24 cellular contexts compared by ENCODE assay signal in the genomic region with DNA sequence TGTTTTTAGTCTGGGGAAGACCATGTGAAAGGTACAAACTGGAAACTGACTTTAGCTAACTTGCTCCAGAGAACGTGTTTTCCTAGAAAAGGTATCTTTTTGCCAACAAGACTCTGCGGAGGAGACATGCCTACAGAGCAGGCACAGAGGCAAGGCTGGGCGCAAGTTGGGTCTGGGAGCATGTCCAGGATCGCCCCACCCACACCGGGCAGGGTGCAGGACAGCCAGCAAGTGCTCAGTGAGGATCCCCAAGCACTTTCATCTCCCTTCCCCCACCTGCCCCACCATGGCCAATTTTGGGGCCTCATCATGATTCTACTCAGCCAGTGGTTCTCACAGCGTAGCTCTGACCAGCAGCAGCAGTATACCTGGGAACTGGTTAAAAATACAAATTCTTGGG. TPM values are rescaled to one million over a fixed set of nuclear protein-coding genes. Genes with fewer than 3 reads are reported as not detected.
"Had no signal": no experiment of that assay in that cellular context is flagged by ENCODE, and none has a peak within 500 bp of the region (broad histone marks: within the 10 kb centered on the region; RNA-seq: fewer than 3 reads in every experiment).

No MANE protein-coding gene starts in this region.

- H3K4me1 Mint-ChIP-seq: nephron progenitor cell had no signal

- H3K4me1 ChIP-seq: lower lobe of right lung, sigmoid colon had no signal

- H3K27ac ChIP-seq: esophagus squamous epithelium, gastroesophageal sphincter, hepatocyte, lower lobe of right lung, psoas muscle, sigmoid colon, skin epidermis had no signal

- H3K27me3 ChIP-seq: esophagus squamous epithelium, gastroesophageal sphincter, hepatocyte, sigmoid colon had no signal

- H3K27ac Mint-ChIP-seq: dendritic cell treated with granulocyte-macrophage colony-stimulating factor and Interleukin-4, amounts not matched to agents 40 ng/mL and 50 ng/mL, for 4 days; nephron progenitor cell had no signal

- ATAC-seq: gastroesophageal sphincter; left colon; lower lobe of right lung; naive thymus-derived CD4-positive, alpha-beta T cell had no signal

- H3K4me3 ChIP-seq: esophagus squamous epithelium, gastroesophageal sphincter, hepatocyte, lower lobe of right lung, psoas muscle, sigmoid colon, skin epidermis had no signal

- H3K9me3 Mint-ChIP-seq: dendritic cell treated with granulocyte-macrophage colony-stimulating factor and Interleukin-4, amounts not matched to agents 40 ng/mL and 50 ng/mL, for 4 days; naive thymus-derived CD4-positive, alpha-beta T cell; nephron progenitor cell had no signal

- H3K27me3 Mint-ChIP-seq: dendritic cell treated with granulocyte-macrophage colony-stimulating factor and Interleukin-4, amounts not matched to agents 40 ng/mL and 50 ng/mL, for 4 days; naive thymus-derived CD4-positive, alpha-beta T cell had no signal

- H3K9me3 ChIP-seq: esophagus squamous epithelium, gastroesophageal sphincter, lower lobe of right lung, psoas muscle, sigmoid colon had no signal

- H3K4me3 Mint-ChIP-seq: dendritic cell treated with granulocyte-macrophage colony-stimulating factor and Interleukin-4, amounts not matched to agents 40 ng/mL and 50 ng/mL, for 4 days; naive thymus-derived CD4-positive, alpha-beta T cell; nephron progenitor cell had no signal

- DNase-seq: cerebellar nuclear complex; esophagus squamous epithelium; foreskin fibroblast; glutamatergic neuron; kidney; left colon; lower lobe of right lung; mesendoderm; naive thymus-derived CD4-positive, alpha-beta T cell; nephron progenitor cell; psoas muscle; retina; sigmoid colon; stimulated activated CD4-positive, alpha-beta T cell treated with anti-CD3 and anti-CD28 coated beads, Interleukin-12 subunit alpha, Interleukin-12 subunit beta, amount 100 ng/mL, for 4 hours; stimulated activated naive CD4-positive, alpha-beta T cell treated with Interleukin-2 at 50 U/mL for 16 hours; trophoblast cell had no signal

RNA-seq across cellular contexts. Expression of gene SMIM22, which starts 25.5 kb away (rescaled TPM):
- total RNA-seq: gastroesophageal sphincter; hepatocyte; mononuclear cell; naive thymus-derived CD4-positive, alpha-beta T cell; omental fat pad; psoas muscle; sigmoid colon had no signal
- polyA plus RNA-seq: naive thymus-derived CD4-positive, alpha-beta T cell had no signal

RNA-seq across cellular contexts. Expression of gene SEPTIN12, which starts 32.5 kb away (rescaled TPM):
- total RNA-seq: epithelial cell of proximal tubule; esophagus squamous epithelium; gastroesophageal sphincter; hepatocyte; kidney; lower lobe of right lung; mononuclear cell; naive thymus-derived CD4-positive, alpha-beta T cell; omental fat pad; psoas muscle; sigmoid colon; urinary bladder had no signal
- polyA plus RNA-seq: hepatocyte; naive thymus-derived CD4-positive, alpha-beta T cell; urinary bladder had no signal
